Comparison of ENCODE assay signal across 8 cellular contexts in the genomic region with DNA sequence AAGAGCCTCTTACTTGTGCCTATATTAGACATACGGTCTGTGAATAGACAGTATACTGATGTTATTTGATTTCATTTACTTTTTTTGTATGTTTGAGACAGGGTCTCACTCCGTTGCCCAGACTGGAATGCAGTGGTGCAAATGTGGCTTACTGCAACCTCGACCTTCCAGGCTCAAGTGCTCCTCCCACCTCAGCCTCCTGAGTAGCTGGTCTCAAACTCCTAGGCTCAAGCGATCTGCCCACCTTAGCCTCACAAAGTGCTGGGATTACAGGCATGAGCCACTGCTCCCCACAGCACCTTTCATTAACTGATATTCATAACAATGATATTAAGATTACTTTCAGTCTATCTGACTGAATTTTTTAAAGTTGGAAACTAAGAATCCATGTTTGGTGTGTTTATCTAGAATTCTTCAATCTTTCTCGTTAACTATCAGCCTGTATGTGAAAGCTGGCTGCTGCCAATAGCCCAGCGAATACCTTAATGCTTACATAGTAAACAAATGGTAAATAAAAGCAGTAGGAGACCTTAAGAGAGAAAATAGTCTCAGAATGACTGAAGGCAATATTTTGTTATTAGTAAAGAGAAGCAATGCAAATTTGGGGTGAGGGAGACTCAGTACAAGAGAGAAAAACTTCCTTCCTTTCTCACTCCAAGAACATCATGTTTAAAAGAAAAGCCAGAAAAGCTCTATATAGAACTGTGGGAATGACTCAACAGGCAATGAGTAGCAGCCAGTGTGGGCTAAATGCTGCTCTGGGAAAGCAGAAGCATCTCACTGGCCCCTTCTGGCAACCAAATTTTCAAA.
A peak's percentile ranks its signal among the peaks of the same experiment; 100 is the strongest.
DNase-seq lines count a peak whose midpoint lies in the region; ATAC-seq and TF ChIP-seq lines count a peak whose summit lies in the region.

No MANE protein-coding gene starts in this region.

- no peaks in the 10 kb centered on the region for H3K9me2 ChIP-seq in SU-DHL-6 (replicated peaks; ENCODE audit: insufficient read depth, low read length)

- peak overlapping the region; percentile 79 for H3K4me3 ChIP-seq in SU-DHL-6 (ENCODE audit: insufficient read depth, low read length, poor library complexity, severe bottlenecking)

- H2AFZ ChIP-seq in SU-DHL-6 (ENCODE audit: low read depth, low read length, severe bottlenecking) = no peak overlapping the region

- no peak for TF ChIP-seq CTCF in SU-DHL-6 (IDR thresholded peaks at IDR 0.05; ENCODE audit: insufficient read depth, low read length, poor library complexity, severe bottlenecking)

- peak; percentile 34 for DNase-seq in stimulated activated CD4-positive, alpha-beta T cell treated with anti-CD3 and anti-CD28 coated beads, Interleukin-1b, Interleukin-23, amount 100 ng/mL, for 48 hours
- DNase-seq in stimulated activated CD4-positive, alpha-beta T cell treated with anti-CD3 and anti-CD28 coated beads, Interleukin-4, amount 100 ng/mL, for 4 hours = no peak
- DNase-seq in fibroblast of peridontal ligament (ENCODE audit: extremely low read depth) = peak; percentile 70
- DNase-seq in sciatic nerve (ENCODE audit: low spot score) = no peak
- DNase-seq in NCI-H2171 treated with DMSO at 0.1 percent for 48 hours (lab: John Stamatoyannopoulos, UW) = no peak
- no peak for DNase-seq in NCI-H510A treated with DMSO at 0.1 percent for 48 hours (lab: John Stamatoyannopoulos, UW)

- peaks cover 59% of the 10 kb centered on the region for H3K79me2 ChIP-seq in SU-DHL-6 (ENCODE audit: insufficient read depth, low read length)

- H3K9me3 ChIP-seq in SU-DHL-6 (ENCODE audit: insufficient read depth, low read length) = no peaks in the 10 kb centered on the region

- H3K27ac ChIP-seq in SU-DHL-6 (ENCODE audit: low read depth, low read length) = peak overlapping the region; percentile 84

- H3K9ac ChIP-seq in SU-DHL-6 (ENCODE audit: low read length) = peak overlapping the region; percentile 63

- H3K27me3 ChIP-seq in SU-DHL-6 (ENCODE audit: low read length) = no peaks in the 10 kb centered on the region

- H3F3A ChIP-seq in SU-DHL-6 (ENCODE audit: insufficient read depth) = peaks cover 25% of the 10 kb centered on the region

- no peaks in the 10 kb centered on the region; the same call in 1 of the 2 replicates for H3K36me3 ChIP-seq in SU-DHL-6 (ENCODE audit: low read length)

- no peaks in the 10 kb centered on the region for H4K20me1 ChIP-seq in SU-DHL-6 (ENCODE audit: low read depth, low read length)

- intact Hi-C loops in sciatic nerve (cut with DNase I) = no loop called here

- peak; percentile 77 for ATAC-seq in sciatic nerve
- no peak for ATAC-seq in HG03135 (IDR thresholded peaks at IDR 0.05; ENCODE audit: unreplicated experiment)

- H3K4me2 ChIP-seq in SU-DHL-6 (ENCODE audit: low read depth, low read length, poor library complexity, severe bottlenecking) = peak overlapping the region; percentile 88

Comparison
In these comparisons a context has a peak if more than half of its experiments do, and no peak if none do; other contexts are left out.
1. DNase-seq: peak in stimulated activated CD4-positive, alpha-beta T cell treated with anti-CD3 and anti-CD28 coated beads, Interleukin-1b, Interleukin-23, amount 100 ng/mL, for 48 hours (single experiment) and fibroblast of peridontal ligament (single experiment); none in stimulated activated CD4-positive, alpha-beta T cell treated with anti-CD3 and anti-CD28 coated beads, Interleukin-4, amount 100 ng/mL, for 4 hours (0 of 2), sciatic nerve (single experiment), NCI-H2171 treated with DMSO at 0.1 percent for 48 hours (single experiment) and NCI-H510A treated with DMSO at 0.1 percent for 48 hours (single experiment).